In genomic region chr11:32006799-32007388, GRCh38 we compare ENCODE assay signal across 8 cellular contexts.
DNase-seq lines count a peak whose midpoint lies in the region; TF ChIP-seq lines count a peak whose summit lies in the region.

No MANE protein-coding gene starts in this region.

- H3K27ac ChIP-seq in A673 (ENCODE audit: low read depth, low read length, poor library complexity, severe bottlenecking): no peak overlapping the region

- no peaks in the 10 kb centered on the region for H3K36me3 Mint-ChIP-seq in HFFc6 (ENCODE audit: low read depth)
- H3K36me3 Mint-ChIP-seq in activated CD4-positive, alpha-beta T cell treated with anti-CD3 and anti-CD28 coated beads, Interleukin-2, amount 10 ng/mL, durations not matched to agents 7 days and 5 days (ENCODE audit: low read depth): no peaks in the 10 kb centered on the region
- H3K36me3 Mint-ChIP-seq in type B pancreatic cell: no peaks in the 10 kb centered on the region

- H3K4me3 ChIP-seq in A673 (ENCODE audit: low read depth, low read length, poor library complexity, severe bottlenecking): no peak overlapping the region

- no peaks in the 10 kb centered on the region for H3K4me1 ChIP-seq in A673 (ENCODE audit: insufficient read depth, low read length, poor library complexity, severe bottlenecking)

- H3K27me3 Mint-ChIP-seq in HFFc6 (ENCODE audit: insufficient read depth) (peaks cover 23% of the 10 kb centered on the region), type B pancreatic cell (peaks cover 61% of the 10 kb centered on the region)
- H3K27me3 Mint-ChIP-seq in activated CD4-positive, alpha-beta T cell treated with anti-CD3 and anti-CD28 coated beads, Interleukin-2, amount 10 ng/mL, durations not matched to agents 7 days and 5 days: peaks cover 23% of the 10 kb centered on the region

- peaks cover 91% of the 10 kb centered on the region for H3K27me3 ChIP-seq in A673 (replicated peaks; ENCODE audit: insufficient read depth, low read depth, low read length, poor library complexity)

- DNase-seq in A673 (ENCODE audit: low spot score): peak; percentile 89
- peak; percentile 12 for DNase-seq in GDM1 (lab: John Stamatoyannopoulos, UW)
- DNase-seq in HFFc6: peak; percentile 54
- peak; percentile 94 for DNase-seq in NCI-H1694 treated with DMSO at 0.1 percent for 48 hours (lab: John Stamatoyannopoulos, UW)
- DNase-seq in activated CD4-positive, alpha-beta T cell treated with anti-CD3 and anti-CD28 coated beads, Interleukin-2, amount 10 ng/mL, durations not matched to agents 7 days and 5 days: peak; percentile 34
- DNase-seq in iPS DF 4.7 (ENCODE audit: extremely low read depth, low spot score): peak; percentile 25
- DNase-seq in type B pancreatic cell (ENCODE audit: extremely low spot score, unreplicated experiment): no peak
- no peak for DNase-seq in stimulated activated CD4-positive, alpha-beta T cell treated with anti-CD3 and anti-CD28 coated beads, Interleukin-2, amount 100 ng/mL, for 24 hours

- TF ChIP-seq CTCF in A673 (conservative IDR thresholded peaks at IDR 0.05; ENCODE audit: low read depth, low read length) (peak; percentile 100), HFFc6 (IDR thresholded peaks at IDR 0.05) (peak; percentile 83), type B pancreatic cell (conservative IDR thresholded peaks at IDR 0.05) (peak; percentile 82)

- intact Hi-C loops in A673 (cut with micrococcal nuclease; ENCODE audit: unreplicated experiment): loop anchor here (5.0 kb wide), 3 partner anchors 610 to 900 kb away; no protein-coding TSS in a partner anchor

- H3K9me3 ChIP-seq in A673 (ENCODE audit: low read depth, low read length, poor library complexity, severe bottlenecking): no peaks in the 10 kb centered on the region

- BruUV-seq in A673 (replicated peaks; lab: Mats Ljungman, UMichigan): no TSS peak

- H3K4me3 Mint-ChIP-seq in HFFc6 (no peak overlapping the region), type B pancreatic cell (no peak overlapping the region)
- H3K4me3 Mint-ChIP-seq in activated CD4-positive, alpha-beta T cell treated with anti-CD3 and anti-CD28 coated beads, Interleukin-2, amount 10 ng/mL, durations not matched to agents 7 days and 5 days: no peak overlapping the region

- CTCF ChIA-PET in A673 (lab: Charles Lee): interaction anchor here (0.5 to 1.4 kb wide), 26 partner anchors 9 to 909 kb away, joined by 3 to 9 read pairs (median 3); no protein-coding TSS in a partner anchor
- CTCF ChIA-PET in activated CD4-positive, alpha-beta T cell treated with anti-CD3 and anti-CD28 coated beads, Interleukin-2, amount 10 ng/mL, durations not matched to agents 7 days and 5 days (lab: Charles Lee): interaction anchor here (0.5 to 1.5 kb wide), 2 partner anchors 9 to 973 kb away, joined by 3 to 5 read pairs; no protein-coding TSS in a partner anchor

- no peaks in the 10 kb centered on the region for H3K9me3 Mint-ChIP-seq in HFFc6
- H3K9me3 Mint-ChIP-seq in activated CD4-positive, alpha-beta T cell treated with anti-CD3 and anti-CD28 coated beads, Interleukin-2, amount 10 ng/mL, durations not matched to agents 7 days and 5 days: no peaks in the 10 kb centered on the region
- no peaks in the 10 kb centered on the region for H3K9me3 Mint-ChIP-seq in type B pancreatic cell

- no peaks in the 10 kb centered on the region for H3K36me3 ChIP-seq in A673 (ENCODE audit: insufficient read depth, low read length, poor library complexity, severe bottlenecking)

- H3K27ac Mint-ChIP-seq in HFFc6 (no peak overlapping the region), type B pancreatic cell (no peak overlapping the region)
- no peak overlapping the region for H3K27ac Mint-ChIP-seq in activated CD4-positive, alpha-beta T cell treated with anti-CD3 and anti-CD28 coated beads, Interleukin-2, amount 10 ng/mL, durations not matched to agents 7 days and 5 days

- POLR2A ChIA-PET in A673 (lab: Charles Lee; ENCODE audit: low non-redundant PET): no interaction called here
- POLR2A ChIA-PET in activated CD4-positive, alpha-beta T cell treated with anti-CD3 and anti-CD28 coated beads, Interleukin-2, amount 10 ng/mL, durations not matched to agents 7 days and 5 days (lab: Charles Lee): no interaction called here

- H3K4me1 Mint-ChIP-seq in HFFc6 (ENCODE audit: low read depth) (peaks cover 44% of the 10 kb centered on the region), type B pancreatic cell (ENCODE audit: unreplicated experiment) (no peaks in the 10 kb centered on the region)
- no peaks in the 10 kb centered on the region for H3K4me1 Mint-ChIP-seq in activated CD4-positive, alpha-beta T cell treated with anti-CD3 and anti-CD28 coated beads, Interleukin-2, amount 10 ng/mL, durations not matched to agents 7 days and 5 days

Comparison
In these comparisons a context has a peak if more than half of its experiments do, and no peak if none do; other contexts are left out.
1. DNase-seq: peak in A673 (single experiment), GDM1 (single experiment), HFFc6 (single experiment), NCI-H1694 treated with DMSO at 0.1 percent for 48 hours (single experiment), activated CD4-positive, alpha-beta T cell treated with anti-CD3 and anti-CD28 coated beads, Interleukin-2, amount 10 ng/mL, durations not matched to agents 7 days and 5 days (single experiment) and iPS DF 4.7 (single experiment); none in type B pancreatic cell (single experiment) and stimulated activated CD4-positive, alpha-beta T cell treated with anti-CD3 and anti-CD28 coated beads, Interleukin-2, amount 100 ng/mL, for 24 hours (0 of 2).
2. Peak in every context shown above with its lines, with median percentiles within 50 percentile points of each other: CTCF ChIP-seq.